22 cellular contexts compared by ENCODE assay signal in the genomic region with DNA sequence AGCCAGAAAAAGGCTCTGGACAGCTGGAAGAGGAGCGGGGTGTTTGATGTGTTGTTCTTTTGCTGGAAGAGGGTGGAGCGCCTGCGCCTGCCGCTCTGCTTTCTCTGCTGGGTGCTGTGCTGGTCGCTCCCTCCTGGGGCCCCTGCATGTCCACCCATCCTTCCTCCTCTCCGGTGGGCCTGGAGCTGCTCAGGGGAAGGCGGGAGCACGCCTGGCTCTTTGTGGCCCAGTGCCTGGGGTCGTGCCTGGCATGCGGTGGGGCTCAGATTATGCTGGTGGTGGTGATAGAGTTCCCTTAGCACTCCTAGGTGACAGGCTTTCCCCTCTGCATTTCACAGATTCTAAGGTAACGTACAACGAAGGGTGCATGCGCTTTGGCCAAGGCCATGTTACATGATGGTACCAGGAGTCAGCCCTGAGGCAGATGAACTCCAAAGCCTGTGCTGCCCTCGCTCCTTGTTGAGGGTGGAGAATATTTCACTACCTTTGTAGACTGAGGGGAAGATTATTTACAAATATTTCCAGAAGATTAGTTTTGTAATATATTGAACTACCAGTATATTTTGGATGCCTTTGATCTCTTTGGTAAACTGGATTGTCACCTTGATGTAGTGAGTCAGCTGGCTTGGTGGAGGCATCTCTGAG. TPM values are rescaled to one million over a fixed set of nuclear protein-coding genes. Genes with fewer than 3 reads are reported as not detected.
DNase-seq lines count a peak whose midpoint lies in the region; ATAC-seq and TF ChIP-seq lines count a peak whose summit lies in the region.
"Had no signal": no experiment of that assay in that cellular context is flagged by ENCODE, and none has a peak within 500 bp of the region (broad histone marks: within the 10 kb centered on the region; RNA-seq: fewer than 3 reads in every experiment).

No MANE protein-coding gene starts in this region.

- H3K4me1 ChIP-seq in neuronal stem cell (ENCODE audit: control insufficient read depth in 2 of 2, insufficient read depth in 1 of 2, low read depth in 1 of 2, low read length in 2 of 2) (peaks cover 2 to 8% of the 10 kb centered on the region in 2 donors), ascending aorta (peaks cover 0 to 26% of the 10 kb centered on the region in 2 donors)

- no peak overlapping the region for H3K4me3 ChIP-seq in neuronal stem cell (ENCODE audit: low read length in 2 of 2)
- no peak overlapping the region for H3K4me3 ChIP-seq in ascending aorta

- no peaks in the 10 kb centered on the region for H3K27me3 ChIP-seq in neuronal stem cell (ENCODE audit: control insufficient read depth in 3 of 3, insufficient read depth in 3 of 3, low read depth in 1 of 3, low read length in 3 of 3)
- no peaks in the 10 kb centered on the region for H3K27me3 ChIP-seq in ascending aorta

- CTCF ChIA-PET in activated naive CD4-positive, alpha-beta T cell treated with anti-CD3 and anti-CD28 coated beads for 36 hours (lab: Charles Lee), result no interaction called here

- peaks cover 85% of the 10 kb centered on the region for H3K4me1 Mint-ChIP-seq in activated naive CD4-positive, alpha-beta T cell treated with anti-CD3 and anti-CD28 coated beads, Interleukin-2, amount 50 U/mL, for 24 hours
- peaks cover 71% of the 10 kb centered on the region for H3K4me1 Mint-ChIP-seq in activated naive CD4-positive, alpha-beta T cell treated with anti-CD3 and anti-CD28 coated beads for 36 hours (ENCODE audit: low read depth)
- peaks cover 21% of the 10 kb centered on the region for H3K4me1 Mint-ChIP-seq in endothelial cell (ENCODE audit: unreplicated experiment)

- H2BK15ac ChIP-seq in neuronal stem cell (ENCODE audit: low read length), result no peak overlapping the region

- H2BK120ac ChIP-seq in neuronal stem cell (ENCODE audit: low read depth, low read length), result no peak overlapping the region

- H3K23ac ChIP-seq in neuronal stem cell (ENCODE audit: low read depth, low read length, poor library complexity), result no peak overlapping the region

- H3K36me3 Mint-ChIP-seq in activated naive CD4-positive, alpha-beta T cell treated with anti-CD3 and anti-CD28 coated beads, Interleukin-2, amount 50 U/mL, for 24 hours, result peaks cover 7% of the 10 kb centered on the region
- no peaks in the 10 kb centered on the region for H3K36me3 Mint-ChIP-seq in activated naive CD4-positive, alpha-beta T cell treated with anti-CD3 and anti-CD28 coated beads for 36 hours (ENCODE audit: low read depth)
- H3K36me3 Mint-ChIP-seq in endothelial cell (ENCODE audit: low read depth, unreplicated experiment), result peaks cover 6% of the 10 kb centered on the region

- no peak overlapping the region for H3K4ac ChIP-seq in neuronal stem cell (ENCODE audit: low read length)

- peak overlapping the region; percentile 19 for H2BK5ac ChIP-seq in neuronal stem cell (ENCODE audit: low read length)

- H3K9ac ChIP-seq in neuronal stem cell (ENCODE audit: low read depth, low read length, poor library complexity), result no peak overlapping the region
- H3K9ac ChIP-seq: SK-N-SH had no signal

- ATAC-seq in left ventricle myocardium superior (no peak), GM19455 (IDR thresholded peaks at IDR 0.05; ENCODE audit: unreplicated experiment) (no peak)

- H4K91ac ChIP-seq in neuronal stem cell (ENCODE audit: low read depth, low read length, poor library complexity), result no peak overlapping the region

- no peaks in the 10 kb centered on the region for H3K9me3 Mint-ChIP-seq in activated naive CD4-positive, alpha-beta T cell treated with anti-CD3 and anti-CD28 coated beads, Interleukin-2, amount 50 U/mL, for 24 hours
- H3K9me3 Mint-ChIP-seq in activated naive CD4-positive, alpha-beta T cell treated with anti-CD3 and anti-CD28 coated beads for 36 hours, result no peaks in the 10 kb centered on the region
- H3K9me3 Mint-ChIP-seq in endothelial cell (ENCODE audit: unreplicated experiment), result no peaks in the 10 kb centered on the region

- H3K4me3 Mint-ChIP-seq in activated naive CD4-positive, alpha-beta T cell treated with anti-CD3 and anti-CD28 coated beads, Interleukin-2, amount 50 U/mL, for 24 hours, result peak overlapping the region; percentile 27
- H3K4me3 Mint-ChIP-seq in activated naive CD4-positive, alpha-beta T cell treated with anti-CD3 and anti-CD28 coated beads for 36 hours, result no peak overlapping the region
- H3K4me3 Mint-ChIP-seq in endothelial cell (ENCODE audit: unreplicated experiment), result no peak overlapping the region

- H3K4me2 ChIP-seq in neuronal stem cell (ENCODE audit: insufficient read depth, low read length, poor library complexity, severe bottlenecking), result no peak overlapping the region
- H3K4me2 ChIP-seq: SK-N-SH had no signal

- H3K27ac ChIP-seq in neuronal stem cell (replicated peaks; ENCODE audit: low read length) (no peak overlapping the region), ascending aorta (no peak overlapping the region)
- H3K27ac ChIP-seq: 22Rv1, C4-2B had no signal

- no peak overlapping the region for H2AFZ ChIP-seq in neuronal stem cell (ENCODE audit: low read length)

- no peaks in the 10 kb centered on the region for H3K9me3 ChIP-seq in neuronal stem cell (replicated peaks in 1 of 2; ENCODE audit: control insufficient read depth in 2 of 2, insufficient read depth in 1 of 2, low read depth in 1 of 2, low read length in 2 of 2)
- H3K9me3 ChIP-seq in ascending aorta, result no peaks in the 10 kb centered on the region
- H3K9me3 ChIP-seq: SK-N-SH had no signal

- no peak overlapping the region for H4K8ac ChIP-seq in neuronal stem cell (ENCODE audit: low read depth, low read length)

- TF ChIP-seq CTCF in endothelial cell (IDR thresholded peaks at IDR 0.05; ENCODE audit: unreplicated experiment), result no peak
- no peak for TF ChIP-seq CTCF in ascending aorta (IDR thresholded peaks at IDR 0.05)

- no peak overlapping the region for H3K18ac ChIP-seq in neuronal stem cell (ENCODE audit: low read length)

- no CpG with 5 or more reads among the region's 14 CpGs for WGBS in neuronal stem cell (ENCODE audit: extremely low coverage in 2 of 2, insufficient read length in 2 of 2, insufficient replicate concordance in 1 of 2), 2 donors

- no peak for DNase-seq in activated naive CD4-positive, alpha-beta T cell treated with anti-CD3 and anti-CD28 coated beads for 36 hours
- DNase-seq in endothelial cell (ENCODE audit: low spot score) (no peak), neuronal stem cell (ENCODE audit: low spot score) (no peak), ascending aorta (ENCODE audit: low spot score in 2 of 2) (no peak), left ventricle myocardium superior (no peak)
- DNase-seq in stimulated activated CD4-positive, alpha-beta T cell treated with anti-CD3 and anti-CD28 coated beads, Interleukin-1b, Interleukin-23, amount 100 ng/mL, for 48 hours, result no peak
- DNase-seq: AML-193, DMS 273 treated with DMSO at 0.1 percent for 48 hours, H7, KG1, MV-4-11, NCI-H187, NCI-H2107, NCI-H2227 treated with DMSO at 0.1 percent for 48 hours, NCI-H524, NCI-H82, SHP77, SK-N-SH had no signal

- H3K36me3 ChIP-seq in neuronal stem cell (replicated peaks in 1 of 2; ENCODE audit: control insufficient read depth in 2 of 2, insufficient read depth in 2 of 2, low read length in 2 of 2) (peaks cover 0 to 25% of the 10 kb centered on the region in 2 donors), ascending aorta (no peaks in the 10 kb centered on the region)

- H2AK5ac ChIP-seq in neuronal stem cell (ENCODE audit: low read depth, low read length), result no peak overlapping the region

- peak overlapping the region; percentile 68 for H3K27ac Mint-ChIP-seq in activated naive CD4-positive, alpha-beta T cell treated with anti-CD3 and anti-CD28 coated beads, Interleukin-2, amount 50 U/mL, for 24 hours
- no peak overlapping the region for H3K27ac Mint-ChIP-seq in activated naive CD4-positive, alpha-beta T cell treated with anti-CD3 and anti-CD28 coated beads for 36 hours
- peak overlapping the region; percentile 61 for H3K27ac Mint-ChIP-seq in endothelial cell (ENCODE audit: unreplicated experiment)

- H2BK12ac ChIP-seq in neuronal stem cell (ENCODE audit: low read length), result no peak overlapping the region

- no peaks in the 10 kb centered on the region for H3K27me3 Mint-ChIP-seq in activated naive CD4-positive, alpha-beta T cell treated with anti-CD3 and anti-CD28 coated beads, Interleukin-2, amount 50 U/mL, for 24 hours
- H3K27me3 Mint-ChIP-seq in activated naive CD4-positive, alpha-beta T cell treated with anti-CD3 and anti-CD28 coated beads for 36 hours (ENCODE audit: low read depth), result no peaks in the 10 kb centered on the region
- peaks cover 2% of the 10 kb centered on the region for H3K27me3 Mint-ChIP-seq in endothelial cell (ENCODE audit: unreplicated experiment)

- intact Hi-C loops in activated naive CD4-positive, alpha-beta T cell treated with anti-CD3 and anti-CD28 coated beads for 36 hours (cut with micrococcal nuclease), result no loop called here
- intact Hi-C loops in ascending aorta (cut with DNase I) (no loop called here), left ventricle myocardium superior (cut with micrococcal nuclease) (no loop called here)

- H3K79me1 ChIP-seq in neuronal stem cell (ENCODE audit: low read depth, low read length), result peaks cover 16% of the 10 kb centered on the region

- H3K14ac ChIP-seq in neuronal stem cell (ENCODE audit: low read length), result no peak overlapping the region

RNA-seq across cellular contexts. Expression of gene ARID1B, which starts 21.0 kb away (rescaled TPM):
- 10 to 100 TPM; 42.5 to 43.2 TPM for total RNA-seq in activated naive CD4-positive, alpha-beta T cell treated with anti-CD3 and anti-CD28 coated beads for 36 hours
- total RNA-seq in endothelial cell (ENCODE audit: unreplicated experiment) (104 TPM), ascending aorta (97.9 TPM), left ventricle myocardium superior (46.6 TPM)
- 33.3 TPM for polyA plus RNA-seq in neuronal stem cell (2013, experiment 1 of 2)
- 36.5 TPM for polyA plus RNA-seq in neuronal stem cell (2013, experiment 2 of 2)
